ENCODE assay signal across 8 cellular contexts in the genomic region with DNA sequence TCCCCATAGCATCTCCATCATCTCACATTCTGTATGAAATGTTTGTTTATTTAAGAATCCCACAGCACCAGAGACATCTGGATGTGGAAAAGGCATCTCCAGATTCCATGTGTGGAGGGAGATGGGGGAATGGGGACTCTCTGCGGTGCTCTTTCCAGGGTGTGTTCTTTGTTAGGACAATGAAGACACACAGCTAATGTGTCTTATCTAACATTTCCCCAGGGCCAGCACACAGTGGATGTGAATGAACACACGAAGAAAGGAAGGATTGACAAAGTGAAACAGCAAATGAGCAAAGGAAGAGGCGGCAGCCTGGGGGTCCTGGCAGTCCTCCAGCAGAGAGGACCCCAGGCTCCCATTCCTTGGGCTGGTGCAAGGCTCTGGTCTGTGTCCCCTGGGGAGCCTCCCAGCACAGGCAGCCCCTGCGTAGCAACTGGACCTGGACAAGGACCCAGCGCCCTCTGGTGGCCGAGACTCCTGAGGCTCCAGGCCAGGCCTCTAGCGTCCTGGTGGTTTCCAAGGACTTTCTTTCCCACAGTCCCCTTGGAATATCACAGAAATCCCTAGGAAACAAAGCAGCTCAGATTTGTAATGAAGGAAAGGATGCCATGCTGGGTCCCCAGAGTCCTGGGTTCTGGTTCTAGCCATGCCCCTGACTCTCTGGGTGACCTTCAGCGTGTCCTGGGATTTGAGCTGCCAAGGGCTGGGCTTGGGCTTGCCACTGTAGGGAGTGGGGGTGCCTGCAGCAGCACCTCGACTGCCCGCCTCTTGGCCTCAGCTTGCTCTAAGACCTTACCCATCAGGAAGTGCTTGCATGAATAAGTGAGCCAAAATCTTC.
DNase-seq lines count a peak whose midpoint lies in the region; ATAC-seq lines count a peak whose summit lies in the region.

No MANE protein-coding gene starts in this region.

- ATAC-seq in GM19035 (IDR thresholded peaks at IDR 0.05; ENCODE audit: unreplicated experiment), result no peak

- DNase-seq in Ammon's horn (ENCODE audit: low spot score) (peak; percentile 91), GOT3 (lab: John Stamatoyannopoulos, UW) (peak; percentile 74), NCI-H2227 treated with DMSO at 0.1 percent for 48 hours (lab: John Stamatoyannopoulos, UW) (peak; percentile 27), left kidney (ENCODE audit: low read depth, low spot score) (peak; percentile 94)
- DNase-seq in activated CD4-positive, alpha-beta T cell treated with anti-CD3 and anti-CD28 coated beads for 1 hour, result peak; percentile 76
- peak; percentile 68 for DNase-seq in central memory CD4-positive, alpha-beta T cell
- peak; percentile 90 to 91 for DNase-seq in stimulated activated CD4-positive, alpha-beta T cell treated with anti-CD3 and anti-CD28 coated beads, Interleukin-2, amount 100 ng/mL, for 48 hours

Comparison
In these comparisons a context has a peak if more than half of its experiments do, and no peak if none do; other contexts are left out.
1. DNase-seq: peak in every context shown above with its lines; median percentile 94 in left kidney; 91 in Ammon's horn; 90 in stimulated activated CD4-positive, alpha-beta T cell treated with anti-CD3 and anti-CD28 coated beads, Interleukin-2, amount 100 ng/mL, for 48 hours; 76 in activated CD4-positive, alpha-beta T cell treated with anti-CD3 and anti-CD28 coated beads for 1 hour; 74 in GOT3; 68 in central memory CD4-positive, alpha-beta T cell; 27 in NCI-H2227 treated with DMSO at 0.1 percent for 48 hours.